Comparison of ENCODE assay signal across 8 cellular contexts in genomic region chr15:54082836-54083492, GRCh38.
DNase-seq lines count a peak whose midpoint lies in the region; ATAC-seq and TF ChIP-seq lines count a peak whose summit lies in the region.

No MANE protein-coding gene starts in this region.

- no peaks in the 10 kb centered on the region for H3K36me3 ChIP-seq in DOHH2 (ENCODE audit: control insufficient read depth, low read length)
- H3K36me3 ChIP-seq in HCT116 (ENCODE audit: control insufficient read depth in 1 of 2, insufficient read depth in 2 of 2, low read length in 2 of 2), result no peaks in the 10 kb centered on the region
- no peaks in the 10 kb centered on the region for H3K36me3 ChIP-seq in kidney epithelial cell (ENCODE audit: control insufficient read depth, insufficient read depth, low read length)

- CTCF ChIA-PET in HCT116 (lab: Charles Lee), result no interaction called here

- TF ChIP-seq CTCF in DOHH2 (IDR thresholded peaks at IDR 0.05; ENCODE audit: low read depth, low read length, poor library complexity, severe bottlenecking) (peak; percentile 88), HCT116 (IDR thresholded peaks at IDR 0.05 in 2 of 3, conservative IDR thresholded peaks at IDR 0.05 in 1 of 3; ENCODE audit: borderline replicate concordance in 1 of 3, insufficient read depth in 1 of 3, low read depth in 2 of 3, low read length in 2 of 3) (peak in 2 of 3 experiments; percentile 53 to 60; a peak in 4 of 6 replicates), kidney epithelial cell (IDR thresholded peaks at IDR 0.05; ENCODE audit: insufficient read depth, low read length, poor library complexity, severe bottlenecking) (peak; percentile 89), lower leg skin (IDR thresholded peaks at IDR 0.05) (no peak)

- TF ChIP-seq POLR2A in HCT116 (IDR thresholded peaks at IDR 0.05; ENCODE audit: borderline replicate concordance, extremely low read depth, insufficient read depth, insufficient read length) (no peak), lower leg skin (IDR thresholded peaks at IDR 0.05) (no peak)

- H3K27ac ChIP-seq in DOHH2 (ENCODE audit: low read depth, low read length) (no peak overlapping the region), HCT116 (ENCODE audit: low read depth, low read length) (no peak overlapping the region)

- no peaks in the 10 kb centered on the region for H3K9me2 ChIP-seq in DOHH2 (replicated peaks; ENCODE audit: control insufficient read depth, low read length)
- H3K9me2 ChIP-seq in HCT116 (ENCODE audit: insufficient read depth), result no peaks in the 10 kb centered on the region

- intact Hi-C loops in HCT116 (cut with micrococcal nuclease) (no loop called here), left colon (cut with DNase I, micrococcal nuclease) (no loop called here), lower leg skin (cut with DNase I; ENCODE audit: low total_unique reads) (no loop called here)

- H2AFZ ChIP-seq in HCT116 (ENCODE audit: low read depth, low read length, poor library complexity, severe bottlenecking), result no peak overlapping the region

- no peaks in the 10 kb centered on the region for H3K4me1 ChIP-seq in DOHH2 (ENCODE audit: control insufficient read depth, low read length)
- no peaks in the 10 kb centered on the region for H3K4me1 ChIP-seq in HCT116 (ENCODE audit: control insufficient read depth in 1 of 2, insufficient read depth in 2 of 2, low read length in 2 of 2)

- H3K4me2 ChIP-seq in DOHH2 (ENCODE audit: low read length) (no peak overlapping the region), HCT116 (ENCODE audit: low read length) (no peak overlapping the region)

- H4K20me1 ChIP-seq in DOHH2 (ENCODE audit: control insufficient read depth, insufficient read depth, low read depth, low read length) (no peaks in the 10 kb centered on the region), HCT116 (ENCODE audit: insufficient read depth) (no peaks in the 10 kb centered on the region)

- H3K79me2 ChIP-seq in DOHH2 (ENCODE audit: control insufficient read depth, low read length) (no peaks in the 10 kb centered on the region), HCT116 (ENCODE audit: insufficient read depth, low read length) (no peaks in the 10 kb centered on the region)

- 32 to 35% methylated on average over 6 to 7 of the region's 7 CpGs for WGBS in lower leg skin, 2 donors

- DNase-seq in HCT116 (ENCODE audit: low read depth, low spot score) (no peak), SKM-1 treated with dmso at 0.1 percent for 144 hours (lab: John Stamatoyannopoulos, UW; ENCODE audit: unreplicated experiment) (peak; percentile 7), kidney epithelial cell (ENCODE audit: low read depth) (no peak), left colon (no peak), NCI-H1694 (lab: John Stamatoyannopoulos, UW) (no peak), lower leg skin (ENCODE audit: low spot score in 2 of 2) (no peak)

- no peak overlapping the region for H3K9ac ChIP-seq in HCT116 (ENCODE audit: low read length)

- no TSS peak for BruUV-seq in HCT116 (replicated peaks; lab: Mats Ljungman, UMichigan)

- no peak overlapping the region for H3K4me3 ChIP-seq in DOHH2 (ENCODE audit: low read length)
- H3K4me3 ChIP-seq in HCT116 (replicated peaks in 1 of 2; ENCODE audit: low read depth in 1 of 2, low read length in 2 of 2), result no peak overlapping the region
- no peak overlapping the region for H3K4me3 ChIP-seq in kidney epithelial cell (ENCODE audit: low read depth, low read length)
- H3K4me3 ChIP-seq in lower leg skin (ENCODE audit: low read depth, poor library complexity, severe bottlenecking), result no peak overlapping the region

- RAD21 ChIA-PET in HCT116 (lab: Charles Lee; ENCODE audit: low non-redundant PET in 1 of 2, low total read pairs in 2 of 2, uncharacterized antibody in 2 of 2, unreplicated experiment in 2 of 2), result no interaction called here

- no peak for TF ChIP-seq RAD21 in HCT116 (IDR thresholded peaks at IDR 0.05; ENCODE audit: low read depth)

- H3K9me3 ChIP-seq in DOHH2 (ENCODE audit: control insufficient read depth, insufficient read depth, low read length) (no peaks in the 10 kb centered on the region; the same call in 1 of the 2 replicates), HCT116 (ENCODE audit: control insufficient read depth in 1 of 2, insufficient read depth in 1 of 2, low read depth in 1 of 2, low read length in 2 of 2) (peaks cover 4 to 11% of the 10 kb centered on the region in 2 experiments; a peak in 2 of 4 replicates)

- POLR2A ChIA-PET in HCT116 (lab: Charles Lee), result no interaction called here

- no peaks in the 10 kb centered on the region for H3K27me3 ChIP-seq in DOHH2 (ENCODE audit: control insufficient read depth, low read length)
- no peaks in the 10 kb centered on the region for H3K27me3 ChIP-seq in HCT116 (ENCODE audit: insufficient read depth, low read length)
- H3K27me3 ChIP-seq in kidney epithelial cell (ENCODE audit: control insufficient read depth, insufficient read depth, low read length), result no peaks in the 10 kb centered on the region

- H3F3A ChIP-seq in DOHH2 (ENCODE audit: control insufficient read depth, insufficient read depth), result no peaks in the 10 kb centered on the region

- ATAC-seq in HCT116, result no peak
- no peak for ATAC-seq in left colon
- no peak for ATAC-seq in GM19324 (IDR thresholded peaks at IDR 0.05; ENCODE audit: low FRiP score, unreplicated experiment)

TF ChIP-seq in HCT116, 20 proteins besides CTCF, POLR2A, EP300 and RAD21:
- TF ChIP-seq EZH2 (IDR thresholded peaks at IDR 0.05) (no peak), POLR2AphosphoS5 (IDR thresholded peaks at IDR 0.05; ENCODE audit: low read depth, low read length) (no peak), SRF (IDR thresholded peaks at IDR 0.05; ENCODE audit: low read depth) (no peak), TCF7L2 (IDR thresholded peaks at IDR 0.05; ENCODE audit: borderline replicate concordance, extremely low read depth, insufficient read depth, insufficient read length) (no peak), SIN3A (IDR thresholded peaks at IDR 0.05; ENCODE audit: low read depth) (no peak), FOSL1 (IDR thresholded peaks at IDR 0.05; ENCODE audit: low read depth) (no peak), CEBPB (IDR thresholded peaks at IDR 0.05; ENCODE audit: low read depth) (no peak), ELF1 (IDR thresholded peaks at IDR 0.05; ENCODE audit: borderline replicate concordance, low read depth) (no peak), YY1 (IDR thresholded peaks at IDR 0.05; ENCODE audit: extremely low read depth, insufficient replicate concordance, low read depth, low read length) (no peak), SP1 (IDR thresholded peaks at IDR 0.05; ENCODE audit: low read depth) (no peak), MAX (IDR thresholded peaks at IDR 0.05) (no peak), CBX3 (IDR thresholded peaks at IDR 0.05; ENCODE audit: low read depth) (no peak), ZBTB33 (IDR thresholded peaks at IDR 0.05; ENCODE audit: extremely low read depth, insufficient replicate concordance, low read length) (no peak), ZFX (IDR thresholded peaks at IDR 0.05) (no peak)

Comparison
In these comparisons a context has a peak if more than half of its experiments do, and no peak if none do; other contexts are left out.
1. CTCF ChIP-seq: peak in DOHH2 (single experiment), HCT116 (2 of 3) and kidney epithelial cell (single experiment); none in lower leg skin (0 of 3).